ENCODE assay signal across 2 cellular contexts in genomic region chr1:242086093-242086492, GRCh38.
TF ChIP-seq lines count a peak whose summit lies in the region.

No MANE protein-coding gene starts in this region.

TF ChIP-seq in GM23338, 12 proteins besides CTCF, POLR2A, EP300 and RAD21:
- TF ChIP-seq NANOG (IDR thresholded peaks at IDR 0.05; ENCODE audit: borderline replicate concordance) (no peak), POLR2AphosphoS5 (IDR thresholded peaks at IDR 0.05; ENCODE audit: low read depth) (no peak), CREB1 (CRISPR knock-in tag; IDR thresholded peaks at IDR 0.05; ENCODE audit: low read depth) (0 out of 2 replicates have a peak, but pooled peaks have one; percentile 17)
TF ChIP-seq in GM23338: peak in this region for 1.

TF ChIP-seq in H1, 55 proteins besides CTCF, POLR2A, EP300 and RAD21:
- peak in 1 of 2 experiments; percentile 81; a peak in 1 of 4 replicates for TF ChIP-seq HDAC2 (IDR thresholded peaks at IDR 0.05; ENCODE audit: borderline replicate concordance in 1 of 2, low read depth in 2 of 2, low read length in 2 of 2)
- TF ChIP-seq BACH1 (IDR thresholded peaks at IDR 0.05; ENCODE audit: low read length) = no peak
- TF ChIP-seq YY1 (IDR thresholded peaks at IDR 0.05; ENCODE audit: low read depth, low read length) = no peak
- TF ChIP-seq POLR2AphosphoS5 (IDR thresholded peaks at IDR 0.05; ENCODE audit: low read depth, low read length) = no peak
- TF ChIP-seq SAP30 (IDR thresholded peaks at IDR 0.05; ENCODE audit: insufficient read depth, insufficient replicate concordance, low read length) = no peak
- TF ChIP-seq TCF12 (IDR thresholded peaks at IDR 0.05; ENCODE audit: low read depth, low read length) = peak; percentile 71; the same call in 1 of the 2 replicates
- TF ChIP-seq ATF2 (IDR thresholded peaks at IDR 0.05; ENCODE audit: low read length) = 0 out of 2 replicates have a peak, but pooled peaks have one; percentile 47
- no peak for TF ChIP-seq POU5F1 (IDR thresholded peaks at IDR 0.05; ENCODE audit: low read depth, low read length)
- peak; percentile 55; the same call in 1 of the 2 replicates for TF ChIP-seq SP4 (IDR thresholded peaks at IDR 0.05; ENCODE audit: low read length)
- 0 out of 2 replicates have a peak, but pooled peaks have one; percentile 22 for TF ChIP-seq KDM1A (IDR thresholded peaks at IDR 0.05; ENCODE audit: borderline replicate concordance, low read length)
- TF ChIP-seq TAF1 (IDR thresholded peaks at IDR 0.05; ENCODE audit: low read depth, low read length) = no peak
- TF ChIP-seq NRF1 (IDR thresholded peaks at IDR 0.05; ENCODE audit: low read depth, low read length) = no peak
- no peak for TF ChIP-seq FOSL1 (IDR thresholded peaks at IDR 0.05; ENCODE audit: insufficient read depth, low read depth, low read length)
- TF ChIP-seq SP1 (IDR thresholded peaks at IDR 0.05; ENCODE audit: low read depth, low read length) = peak; percentile 31; the same call in 1 of the 2 replicates
- no peak; the same call in 1 of the 2 replicates for TF ChIP-seq EGR1 (IDR thresholded peaks at IDR 0.05; ENCODE audit: borderline replicate concordance, low read depth, low read length)
- no peak for TF ChIP-seq SIRT6 (IDR thresholded peaks at IDR 0.05; ENCODE audit: low read length)
- no peak for TF ChIP-seq KDM4A (IDR thresholded peaks at IDR 0.05; ENCODE audit: low read depth, low read length, severe bottlenecking)
- no peak for TF ChIP-seq RXRA (IDR thresholded peaks at IDR 0.05; ENCODE audit: insufficient read depth, low read depth, low read length)
- TF ChIP-seq JUN (IDR thresholded peaks at IDR 0.05; ENCODE audit: low read depth, low read length) = no peak
- no peak for TF ChIP-seq MAX (IDR thresholded peaks at IDR 0.05)
- TF ChIP-seq SP2 (IDR thresholded peaks at IDR 0.05; ENCODE audit: low read length) = no peak
- peak; percentile 90 for TF ChIP-seq TEAD4 (IDR thresholded peaks at IDR 0.05; ENCODE audit: low read depth, low read length)
- no peak for TF ChIP-seq KDM5A (IDR thresholded peaks at IDR 0.05; ENCODE audit: low read length)
